ENCODE assay signal across 15 cellular contexts in the genomic region with DNA sequence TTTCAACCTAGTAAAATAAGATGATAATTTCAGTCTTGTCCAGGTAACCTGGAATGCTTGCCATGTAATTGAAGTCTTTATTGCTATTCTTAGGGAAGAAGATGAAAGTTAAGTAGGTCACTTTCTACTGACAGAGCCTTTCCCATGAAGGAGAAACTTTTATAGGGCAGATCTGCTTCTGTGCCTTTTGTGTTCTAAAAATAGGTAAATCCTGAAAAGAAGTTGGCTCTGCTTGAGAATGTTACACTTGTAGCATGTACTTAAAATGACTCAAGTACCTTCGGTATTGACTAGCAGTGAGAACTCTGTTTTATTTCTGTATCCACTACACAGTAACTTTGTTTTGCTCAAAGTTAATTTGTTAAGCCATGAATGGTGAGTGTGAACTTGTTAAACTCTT. TPM values are rescaled to one million over a fixed set of nuclear protein-coding genes. Genes with fewer than 3 reads are reported as not detected.
DNase-seq lines count a peak whose midpoint lies in the region; ATAC-seq and TF ChIP-seq lines count a peak whose summit lies in the region.
"Had no signal": no experiment of that assay in that cellular context is flagged by ENCODE, and none has a peak within 500 bp of the region (broad histone marks: within the 10 kb centered on the region; RNA-seq: fewer than 3 reads in every experiment).

No MANE protein-coding gene starts in this region.

- no peaks in the 10 kb centered on the region for H3K9me2 ChIP-seq in PC-9 (ENCODE audit: insufficient read depth)

- H3K9me3 ChIP-seq in PC-9 (ENCODE audit: insufficient read depth, low read depth) (no peaks in the 10 kb centered on the region), left lung (no peaks in the 10 kb centered on the region), subcutaneous abdominal adipose tissue (ENCODE audit: control insufficient read depth in 5 of 5, low read length in 5 of 5) (peaks cover 0 to 4% (median 3%) of the 10 kb centered on the region in 5 donors)
- H3K9me3 ChIP-seq: MG63 had no signal

- BruUV-seq in PC-9 (replicated peaks; lab: Mats Ljungman, UMichigan) = no TSS peak

- H3K36me3 Mint-ChIP-seq in chondrocyte (ENCODE audit: low read depth) = peaks cover 56% of the 10 kb centered on the region

- H3K36me3 ChIP-seq in PC-9 (ENCODE audit: low read depth) (no peaks in the 10 kb centered on the region), left lung (peaks cover 0 to 26% of the 10 kb centered on the region in 2 donors), subcutaneous abdominal adipose tissue (ENCODE audit: control insufficient read depth in 5 of 5, insufficient read depth in 5 of 5, low read length in 5 of 5) (peaks cover 47 to 65% (median 48%) of the 10 kb centered on the region in 5 donors), H7 (replicated peaks; ENCODE audit: control insufficient read depth, insufficient read depth, low read length) (no peaks in the 10 kb centered on the region; the same call in 1 of the 2 replicates)

- no peak overlapping the region for H3K9ac ChIP-seq in subcutaneous abdominal adipose tissue (ENCODE audit: low read length in 5 of 5)

- H3K27me3 ChIP-seq in PC-9 (ENCODE audit: insufficient read depth, low read depth) (no peaks in the 10 kb centered on the region), left lung (no peaks in the 10 kb centered on the region), subcutaneous abdominal adipose tissue (ENCODE audit: control insufficient read depth in 5 of 5, insufficient read depth in 4 of 5, low read length in 5 of 5) (no peaks in the 10 kb centered on the region), H7 (ENCODE audit: control insufficient read depth, insufficient read depth, low read length) (no peaks in the 10 kb centered on the region)
- H3K27me3 ChIP-seq: dorsolateral prefrontal cortex, MG63 had no signal

- H3K4me3 ChIP-seq in PC-9 (no peak overlapping the region), left lung (no peak overlapping the region), subcutaneous abdominal adipose tissue (ENCODE audit: low read depth in 1 of 5, low read length in 5 of 5) (no peak overlapping the region), H7 (ENCODE audit: insufficient read depth, low read depth, low read length) (no peak overlapping the region)
- H3K4me3 ChIP-seq: MG63 had no signal

- no peaks in the 10 kb centered on the region for H3K79me2 ChIP-seq in PC-9 (ENCODE audit: low read depth)

- CTCF ChIA-PET in PC-9 (lab: Charles Lee) = no interaction called here

- no peak for TF ChIP-seq CTCF in PC-9 (conservative IDR thresholded peaks at IDR 0.05)
- no peak for TF ChIP-seq CTCF in chondrocyte (IDR thresholded peaks at IDR 0.05)
- no peak for TF ChIP-seq CTCF in left lung (IDR thresholded peaks at IDR 0.05)

- H3K9me3 Mint-ChIP-seq in chondrocyte (ENCODE audit: low read depth) = peaks cover 5% of the 10 kb centered on the region
- H3K9me3 Mint-ChIP-seq: activated naive CD8-positive, alpha-beta T cell treated with anti-CD3 and anti-CD28 coated beads for 36 hours; CD8-positive, alpha-beta T cell; naive thymus-derived CD8-positive, alpha-beta T cell had no signal

- POLR2A ChIA-PET in PC-9 (lab: Charles Lee; ENCODE audit: unreplicated experiment) = no interaction called here

- H3K4me3 Mint-ChIP-seq in chondrocyte (ENCODE audit: unreplicated experiment) = peak overlapping the region; percentile 23
- H3K4me3 Mint-ChIP-seq: activated naive CD8-positive, alpha-beta T cell treated with anti-CD3 and anti-CD28 coated beads for 36 hours; CD8-positive, alpha-beta T cell had no signal

- 0 out of 2 replicates have a peak overlapping the region, but pooled peaks have one; percentile 9 for H3K27ac ChIP-seq in PC-9
- H3K27ac ChIP-seq in left lung = peak overlapping the region; percentile 37 to 46
- peak overlapping the region; percentile 20 for H3K27ac ChIP-seq in subcutaneous abdominal adipose tissue (ENCODE audit: low read depth, low read length)

- no peak for DNase-seq in PC-9
- DNase-seq in chondrocyte (ENCODE audit: low spot score) = no peak
- no peak for DNase-seq in left lung
- no peak for DNase-seq in GM19240 (ENCODE audit: insufficient read length, low spot score)
- DNase-seq in H7 = no peak
- no peak for DNase-seq in amygdala (lab: John Stamatoyannopoulos, UW)
- DNase-seq in AG08396 (ENCODE audit: low spot score) = no peak
- DNase-seq: activated naive CD8-positive, alpha-beta T cell treated with anti-CD3 and anti-CD28 coated beads for 36 hours; CD8-positive, alpha-beta T cell; dorsolateral prefrontal cortex; naive thymus-derived CD8-positive, alpha-beta T cell; small intestine had no signal

- H3F3A ChIP-seq in PC-9 (ENCODE audit: insufficient read depth, low read depth) = 0 out of 2 replicates have a peak, but pooled peaks cover 4% of the 10 kb centered on the region

- H4K20me1 ChIP-seq in PC-9 (ENCODE audit: insufficient read depth) = no peaks in the 10 kb centered on the region

- H3K4me2 ChIP-seq in PC-9 = peak overlapping the region; percentile 31; the same call in 1 of the 2 replicates

- intact Hi-C loops in PC-9 (cut with micrococcal nuclease; ENCODE audit: unreplicated experiment) = no loop called here
- intact Hi-C loops in left lung (cut with DNase I) = no loop called here

- ATAC-seq in left lung = peak; percentile 72
- ATAC-seq: activated CD4-positive, CD25-positive, alpha-beta regulatory T cell treated with anti-CD3 and anti-CD28 coated beads, Interleukin-2, amount 50 U/mL, for 24 hours; CD8-positive, alpha-beta T cell; naive thymus-derived CD8-positive, alpha-beta T cell had no signal

- H2AFZ ChIP-seq in PC-9 = no peak overlapping the region

- H3K27ac Mint-ChIP-seq in chondrocyte (ENCODE audit: unreplicated experiment) = peak overlapping the region; percentile 93
- H3K27ac Mint-ChIP-seq: activated naive CD8-positive, alpha-beta T cell treated with anti-CD3 and anti-CD28 coated beads for 36 hours; CD8-positive, alpha-beta T cell had no signal

- H3K4me1 ChIP-seq in PC-9 (replicated peaks; ENCODE audit: insufficient read depth) (peaks cover 19% of the 10 kb centered on the region), left lung (peaks cover 21 to 30% of the 10 kb centered on the region in 2 donors), subcutaneous abdominal adipose tissue (ENCODE audit: control insufficient read depth in 5 of 5, insufficient read depth in 5 of 5, low read length in 5 of 5) (peaks cover 0 to 27% (median 17%) of the 10 kb centered on the region in 5 donors)

- H3K4me1 Mint-ChIP-seq in chondrocyte (ENCODE audit: low read depth) = peaks cover 94% of the 10 kb centered on the region

- H3K27me3 Mint-ChIP-seq in chondrocyte (ENCODE audit: low read depth) = no peaks in the 10 kb centered on the region
- H3K27me3 Mint-ChIP-seq: activated naive CD8-positive, alpha-beta T cell treated with anti-CD3 and anti-CD28 coated beads for 36 hours; naive thymus-derived CD8-positive, alpha-beta T cell had no signal

RNA-seq across cellular contexts. Expression of a gene that starts 52.8 kb away (rescaled TPM):
- total RNA-seq in PC-9 (2021) (38.8 and 48.1 TPM in 2 replicates), chondrocyte (643 to 720 TPM (median 718 TPM) in 3 replicates), left lung (100 to 1,000 TPM; 138 to 162 TPM)
- total RNA-seq in H7 (2014; rRNA removed; shearing (Covaris generic)) = 63.1 and 64.7 TPM in 2 replicates
